9 cellular contexts compared by ENCODE assay signal in the genomic region with DNA sequence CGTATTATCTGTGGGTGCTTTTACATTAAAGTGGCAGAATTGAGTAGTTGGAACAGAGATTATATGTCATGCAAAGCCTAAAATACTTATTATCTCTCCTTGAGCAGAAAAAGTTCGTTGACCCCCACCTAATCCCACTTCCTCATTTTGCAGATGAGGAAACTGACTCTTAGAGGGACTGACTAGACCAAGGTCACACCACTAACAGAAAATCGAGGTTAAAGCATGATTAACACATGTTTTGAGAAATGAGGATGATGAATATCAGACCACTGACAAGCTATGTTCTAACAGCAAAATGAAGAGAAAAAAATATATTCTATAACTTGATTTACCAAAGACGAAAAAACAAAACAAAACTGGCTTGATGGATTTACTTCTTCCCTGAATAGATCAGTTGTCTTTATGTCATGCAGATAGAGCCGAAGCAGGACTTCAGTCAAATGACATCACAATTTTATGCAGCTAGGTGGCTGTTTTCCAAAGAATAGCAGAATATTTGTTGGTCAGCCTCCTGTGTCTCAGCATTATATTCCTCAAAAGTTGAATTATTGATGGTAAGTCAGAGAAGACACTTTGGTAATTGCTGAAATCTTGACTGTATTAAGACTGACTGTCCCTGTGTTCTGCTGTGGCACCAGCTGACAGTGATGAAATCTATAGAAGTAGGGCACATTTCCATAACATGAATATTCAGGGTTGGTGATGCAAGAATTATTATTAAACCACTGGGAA. TPM values are rescaled to one million over a fixed set of nuclear protein-coding genes. Genes with fewer than 3 reads are reported as not detected.
DNase-seq lines count a peak whose midpoint lies in the region; ATAC-seq and TF ChIP-seq lines count a peak whose summit lies in the region.
"Had no signal": no experiment of that assay in that cellular context is flagged by ENCODE, and none has a peak within 500 bp of the region (broad histone marks: within the 10 kb centered on the region; RNA-seq: fewer than 3 reads in every experiment).

No MANE protein-coding gene starts in this region.

- no peak for TF ChIP-seq EP300 in SK-N-SH (IDR thresholded peaks at IDR 0.05; ENCODE audit: borderline replicate concordance in 1 of 2, low read depth in 1 of 2, low read length in 1 of 2)

- H3K36me3 ChIP-seq in OCI-LY3 (replicated peaks; ENCODE audit: low read depth, low read length) = no peaks in the 10 kb centered on the region
- no peaks in the 10 kb centered on the region for H3K36me3 ChIP-seq in SK-N-SH (replicated peaks in 1 of 2; ENCODE audit: control insufficient read depth in 1 of 2, insufficient read depth in 2 of 2, low read length in 1 of 2)

- H3K9me3 ChIP-seq in OCI-LY3 (ENCODE audit: insufficient read depth, low read length) (no peaks in the 10 kb centered on the region), SK-N-SH (no peaks in the 10 kb centered on the region)

- H3K4me1 ChIP-seq in OCI-LY3 (ENCODE audit: low read length) = peaks cover 32% of the 10 kb centered on the region
- H3K4me1 ChIP-seq in SK-N-SH (ENCODE audit: control insufficient read depth in 1 of 2, insufficient read depth in 2 of 2, low read depth in 1 of 2, low read length in 1 of 2) = no peaks in the 10 kb centered on the region

- H3K79me2 ChIP-seq in OCI-LY3 (ENCODE audit: low read length) = no peaks in the 10 kb centered on the region
- H3K79me2 ChIP-seq in SK-N-SH (ENCODE audit: insufficient read depth) = no peaks in the 10 kb centered on the region

- CTCF ChIA-PET in SK-N-SH (lab: Yijun Ruan, JAX) = interaction anchor here (1.2 to 1.4 kb wide), 3 partner anchors 17 to 109 kb away, joined by 3 to 4 read pairs (median 3); no protein-coding TSS in a partner anchor

- H3K27ac ChIP-seq in OCI-LY3 (ENCODE audit: low read length) = no peak overlapping the region; the same call in 1 of the 2 replicates
- no peak overlapping the region for H3K27ac ChIP-seq in SK-N-SH (ENCODE audit: low read depth in 2 of 2, low read length in 1 of 2)

- H3K9ac ChIP-seq in OCI-LY3 (ENCODE audit: low read length) = no peak overlapping the region
- H3K9ac ChIP-seq in SK-N-SH = no peak overlapping the region

- H3K4me3 ChIP-seq in GM12865 (ENCODE audit: low read depth, low read length) = no peak overlapping the region
- H3K4me3 ChIP-seq in OCI-LY3 (ENCODE audit: low read length) = peak overlapping the region; percentile 13; the same call in 1 of the 2 replicates
- no peak overlapping the region for H3K4me3 ChIP-seq in SK-N-SH (ENCODE audit: low read depth in 2 of 2, low read length in 1 of 2)

- peak overlapping the region; percentile 53 for H3K4me2 ChIP-seq in OCI-LY3 (ENCODE audit: low read length)
- H3K4me2 ChIP-seq in SK-N-SH = no peak overlapping the region

- H3K9me2 ChIP-seq in SK-N-SH = no peaks in the 10 kb centered on the region

- WGBS in SK-N-SH (ENCODE audit: low lambda C conversion rate) = 42% methylated on average over 5 of the region's 5 CpGs

- peak; percentile 38 for DNase-seq in GM12865 (ENCODE audit: low read depth)
- no peak for DNase-seq in SK-N-SH
- no peak for DNase-seq in NCI-H345 treated with DMSO at 0.1 percent for 48 hours (lab: John Stamatoyannopoulos, UW; ENCODE audit: unreplicated experiment)
- DNase-seq in activated gamma-delta T cell treated with Interleukin-2 at 50 U/mL for 16 hours = no peak
- DNase-seq in NCI-H146 (lab: John Stamatoyannopoulos, UW) = no peak
- DNase-seq: activated CD8-positive, alpha-beta memory T cell treated with anti-CD3 and anti-CD28 coated beads for 24 hours had no signal

- peak; percentile 57 for ATAC-seq in GM21381 (IDR thresholded peaks at IDR 0.05; ENCODE audit: unreplicated experiment)
- ATAC-seq in HG03108 (IDR thresholded peaks at IDR 0.05; ENCODE audit: unreplicated experiment) = peak; percentile 50

- H3K27me3 ChIP-seq in OCI-LY3 (ENCODE audit: low read depth, low read length) (no peaks in the 10 kb centered on the region), SK-N-SH (ENCODE audit: insufficient read depth) (no peaks in the 10 kb centered on the region)

- TF ChIP-seq CTCF in GM12865 (IDR thresholded peaks at IDR 0.05; ENCODE audit: insufficient read depth, low read depth, low read length, missing control alignments) (no peak), OCI-LY3 (IDR thresholded peaks at IDR 0.05; ENCODE audit: low read depth, low read length) (no peak), SK-N-SH (IDR thresholded peaks at IDR 0.05) (no peak)

- H4K20me1 ChIP-seq in OCI-LY3 (ENCODE audit: insufficient read depth, low read length) (no peaks in the 10 kb centered on the region), SK-N-SH (ENCODE audit: insufficient read depth) (no peaks in the 10 kb centered on the region)

- POLR2A ChIA-PET in SK-N-SH (lab: Yijun Ruan, JAX) = no interaction called here

- TF ChIP-seq RAD21 in SK-N-SH (IDR thresholded peaks at IDR 0.05; ENCODE audit: low read length) = no peak

- no peaks in the 10 kb centered on the region for H3F3A ChIP-seq in SK-N-SH (replicated peaks; ENCODE audit: insufficient read depth)

- 0 out of 2 replicates have a peak overlapping the region, but pooled peaks have one; percentile 27 for H2AFZ ChIP-seq in OCI-LY3 (ENCODE audit: low read depth, low read length)
- no peak overlapping the region for H2AFZ ChIP-seq in SK-N-SH (ENCODE audit: low read depth)

TF ChIP-seq in SK-N-SH, 30 proteins besides CTCF, POLR2A, EP300 and RAD21:
- TF ChIP-seq NRF1 (IDR thresholded peaks at IDR 0.05; ENCODE audit: low read depth, low read length) = no peak
- no peak for TF ChIP-seq MAX (IDR thresholded peaks at IDR 0.05; ENCODE audit: low read depth)
- no peak for TF ChIP-seq FOXJ3 (CRISPR knock-in tag; IDR thresholded peaks at IDR 0.05)
- TF ChIP-seq TCF12 (IDR thresholded peaks at IDR 0.05) = no peak
- TF ChIP-seq GATA2 (CRISPR knock-in tag; IDR thresholded peaks at IDR 0.05) = no peak
- TF ChIP-seq CHD2 (IDR thresholded peaks at IDR 0.05; ENCODE audit: low read length, partially characterized antibody) = no peak
- TF ChIP-seq TEAD4 (IDR thresholded peaks at IDR 0.05; ENCODE audit: borderline replicate concordance, insufficient read depth) = no peak
- TF ChIP-seq GABPA (IDR thresholded peaks at IDR 0.05; ENCODE audit: low read depth) = no peak
- TF ChIP-seq REST (IDR thresholded peaks at IDR 0.05; ENCODE audit: low read depth, low read length) = no peak
- TF ChIP-seq SMC3 (IDR thresholded peaks at IDR 0.05; ENCODE audit: low read depth, low read length) = no peak
- no peak for TF ChIP-seq FOXM1 (IDR thresholded peaks at IDR 0.05; ENCODE audit: low read depth)
- no peak for TF ChIP-seq ELF1 (IDR thresholded peaks at IDR 0.05)
- TF ChIP-seq EZH2phosphoT487 (IDR thresholded peaks at IDR 0.05; ENCODE audit: borderline replicate concordance, low read depth) = no peak

RNA-seq across cellular contexts. Expression of gene SMIM30, which starts 24.2 kb away (rescaled TPM):
- polyA plus RNA-seq in SK-N-SH (2012; rRNA removed) = 46.5 and 68.8 TPM in 2 replicates
- polyA plus RNA-seq in SK-N-SH (2012; cell fraction: cytosol; rRNA removed) = 83.9 and 98.6 TPM in 2 replicates
- polyA plus RNA-seq in SK-N-SH (2012; cell fraction: nucleus; rRNA removed) = 11.7 and 19.9 TPM in 2 replicates

RNA-seq across cellular contexts. Expression of gene GPR85, which starts 55.9 kb away (rescaled TPM):
- 2.9 and 4.3 TPM in 2 replicates for polyA plus RNA-seq in SK-N-SH (2012; rRNA removed)
- 4.0 and 4.8 TPM in 2 replicates for polyA plus RNA-seq in SK-N-SH (2012; cell fraction: cytosol; rRNA removed)
- 1.5 and 3.5 TPM in 2 replicates for polyA plus RNA-seq in SK-N-SH (2012; cell fraction: nucleus; rRNA removed)
